Comparison of ENCODE assay signal across 9 cellular contexts in genomic region chr21:31343030-31343510, GRCh38. TPM values are rescaled to one million over a fixed set of nuclear protein-coding genes. Genes with fewer than 3 reads are reported as not detected.
A peak's percentile ranks its signal among the peaks of the same experiment; 100 is the strongest.
DNase-seq lines count a peak whose midpoint lies in the region; ATAC-seq and TF ChIP-seq lines count a peak whose summit lies in the region.
"Had no signal": no experiment of that assay in that cellular context is flagged by ENCODE, and none has a peak within 500 bp of the region (broad histone marks: within the 10 kb centered on the region; RNA-seq: fewer than 3 reads in every experiment).

No MANE protein-coding gene starts in this region.

- peak overlapping the region; percentile 91 for H3K4me3 Mint-ChIP-seq in activated naive CD4-positive, alpha-beta T cell treated with anti-CD3 and anti-CD28 coated beads for 36 hours

- TF ChIP-seq CTCF in brain microvascular endothelial cell (IDR thresholded peaks at IDR 0.05; ENCODE audit: low read depth, low read length, missing control alignments): no peak
- TF ChIP-seq CTCF in kidney epithelial cell (IDR thresholded peaks at IDR 0.05; ENCODE audit: insufficient read depth, low read length, poor library complexity, severe bottlenecking): no peak
- TF ChIP-seq CTCF in thoracic aorta (IDR thresholded peaks at IDR 0.05): no peak
- TF ChIP-seq CTCF in prostate gland (IDR thresholded peaks at IDR 0.05): no peak

- H3K9me3 ChIP-seq in thoracic aorta: no peaks in the 10 kb centered on the region
- no peaks in the 10 kb centered on the region for H3K9me3 ChIP-seq in prostate gland

- H3K27me3 ChIP-seq in brain microvascular endothelial cell (replicated peaks) (no peaks in the 10 kb centered on the region), kidney epithelial cell (ENCODE audit: control insufficient read depth, insufficient read depth, low read length) (no peaks in the 10 kb centered on the region), thoracic aorta (replicated peaks; ENCODE audit: insufficient read depth) (no peaks in the 10 kb centered on the region), prostate gland (replicated peaks; ENCODE audit: insufficient read depth) (peaks cover 3% of the 10 kb centered on the region)

- in situ Hi-C loops in brain microvascular endothelial cell (cut with HindIII; ENCODE audit: low pct_ligation_motif_present, low sequenced_read_pairs): no loop called here

- H3K4me1 Mint-ChIP-seq in activated naive CD4-positive, alpha-beta T cell treated with anti-CD3 and anti-CD28 coated beads for 36 hours (ENCODE audit: low read depth): peaks cover 58% of the 10 kb centered on the region

- no peaks in the 10 kb centered on the region for H3K27me3 Mint-ChIP-seq in activated naive CD4-positive, alpha-beta T cell treated with anti-CD3 and anti-CD28 coated beads for 36 hours (ENCODE audit: low read depth)

- no peak for DNase-seq in activated naive CD4-positive, alpha-beta T cell treated with anti-CD3 and anti-CD28 coated beads for 36 hours
- no peak for DNase-seq in activated naive CD4-positive, alpha-beta T cell treated with Interleukin-2 at 50 U/mL for 16 hours
- DNase-seq in brain microvascular endothelial cell (no peak), kidney epithelial cell (ENCODE audit: low read depth) (no peak), thoracic aorta (ENCODE audit: low spot score) (no peak), NCI-H345 (lab: John Stamatoyannopoulos, UW) (no peak), CD1c-positive myeloid dendritic cell (ENCODE audit: extremely low spot score) (no peak), prostate gland (ENCODE audit: low spot score) (no peak)
- DNase-seq: left colon had no signal

- H3K4me1 ChIP-seq in thoracic aorta (ENCODE audit: control insufficient read depth in 1 of 2, low read depth in 2 of 2) (no peaks in the 10 kb centered on the region), prostate gland (replicated peaks) (no peaks in the 10 kb centered on the region)

- whole genome bisulfite sequencing in prostate gland: 18% methylated on average over 2 of the region's 2 CpGs

- no peak for TF ChIP-seq POLR2A in prostate gland (IDR thresholded peaks at IDR 0.05)

- H3K27ac ChIP-seq in brain microvascular endothelial cell (no peak overlapping the region), thoracic aorta (no peak overlapping the region), prostate gland (no peak overlapping the region)

- H3K27ac Mint-ChIP-seq in activated naive CD4-positive, alpha-beta T cell treated with anti-CD3 and anti-CD28 coated beads for 36 hours: peak overlapping the region; percentile 88

- H3K36me3 ChIP-seq in brain microvascular endothelial cell (replicated peaks) (peaks cover 3% of the 10 kb centered on the region), kidney epithelial cell (ENCODE audit: control insufficient read depth, insufficient read depth, low read length) (no peaks in the 10 kb centered on the region), thoracic aorta (no peaks in the 10 kb centered on the region), prostate gland (no peaks in the 10 kb centered on the region)

- H3K4me3 ChIP-seq in brain microvascular endothelial cell (ENCODE audit: low read depth, low read length) (peak overlapping the region; percentile 78), kidney epithelial cell (ENCODE audit: low read depth, low read length) (peak overlapping the region; percentile 79), thoracic aorta (peak overlapping the region; percentile 61), prostate gland (peak overlapping the region in 1 of 2 donors; percentile 19)

- no peak for ATAC-seq in thoracic aorta (ENCODE audit: insufficient number of reproducible peaks, low FRiP score, low read depth)

- CTCF ChIA-PET in activated naive CD4-positive, alpha-beta T cell treated with anti-CD3 and anti-CD28 coated beads for 36 hours (lab: Charles Lee): interaction anchor here (0.7 to 2.9 kb wide), 12 partner anchors 10 to 238 kb away, joined by 3 to 23 read pairs (median 4); no protein-coding TSS in a partner anchor

- peaks cover 10% of the 10 kb centered on the region for H3K36me3 Mint-ChIP-seq in activated naive CD4-positive, alpha-beta T cell treated with anti-CD3 and anti-CD28 coated beads for 36 hours (ENCODE audit: low read depth)

- intact Hi-C loops in activated naive CD4-positive, alpha-beta T cell treated with anti-CD3 and anti-CD28 coated beads for 36 hours (cut with micrococcal nuclease): loop anchor here (5.0 kb wide), 2 partner anchors 369 to 626 kb away; partner anchors contain the start of gene KRTAP21-3
- intact Hi-C loops in prostate gland (cut with DNase I): no loop called here

- H3K9me3 Mint-ChIP-seq in activated naive CD4-positive, alpha-beta T cell treated with anti-CD3 and anti-CD28 coated beads for 36 hours: no peaks in the 10 kb centered on the region

RNA-seq across cellular contexts. Expression of gene TIAM1, which starts 1.0 kb away (rescaled TPM):
- 10 to 100 TPM; 50.1 to 51.0 TPM for total RNA-seq in activated naive CD4-positive, alpha-beta T cell treated with anti-CD3 and anti-CD28 coated beads for 36 hours
- total RNA-seq in kidney epithelial cell (6.5 and 6.7 TPM in 2 replicates), thoracic aorta (10 to 100 TPM in 1 of 2 donors, 1 to 10 TPM in 1; 4.5 to 15.2 TPM), prostate gland (10 to 100 TPM in 1 of 2 donors, 1 to 10 TPM in 1; 6.0 to 38.1 TPM)
